ENCODE assay signal across 22 cellular contexts in genomic region chr9:81898851-81899250, GRCh38. TPM values are rescaled to one million over a fixed set of nuclear protein-coding genes. Genes with fewer than 3 reads are reported as not detected.
A peak's percentile ranks its signal among the peaks of the same experiment; 100 is the strongest.
DNase-seq lines count a peak whose midpoint lies in the region; ATAC-seq and TF ChIP-seq lines count a peak whose summit lies in the region.
"Had no signal": no experiment of that assay in that cellular context is flagged by ENCODE, and none has a peak within 500 bp of the region (broad histone marks: within the 10 kb centered on the region; RNA-seq: fewer than 3 reads in every experiment).

No MANE protein-coding gene starts in this region.

- H3K9ac ChIP-seq in adipocyte (ENCODE audit: low read length) (no peak overlapping the region), fibroblast of lung (ENCODE audit: insufficient read depth, low read length) (no peak overlapping the region)

- peaks cover 23% of the 10 kb centered on the region for H3K4me1 Mint-ChIP-seq in nephron progenitor cell
- no peaks in the 10 kb centered on the region for H3K4me1 Mint-ChIP-seq in activated CD8-positive, alpha-beta memory T cell treated with anti-CD3 and anti-CD28 coated beads, Interleukin-2, amount 10 ng/mL, durations not matched to agents 7 days and 5 days
- H3K4me1 Mint-ChIP-seq: CD8-positive, alpha-beta memory T cell had no signal

- H4K20me1 ChIP-seq in fibroblast of lung (ENCODE audit: control insufficient read depth, extremely low read depth, insufficient read depth, low read length), result no peaks in the 10 kb centered on the region

- no peaks in the 10 kb centered on the region for H3K27me3 ChIP-seq in AG04450 (ENCODE audit: control insufficient read depth, insufficient read depth, low read length)
- no peaks in the 10 kb centered on the region for H3K27me3 ChIP-seq in adipocyte (replicated peaks; ENCODE audit: control insufficient read depth, insufficient read depth, low read length)
- no peaks in the 10 kb centered on the region for H3K27me3 ChIP-seq in fibroblast of lung (ENCODE audit: control insufficient read depth, insufficient read depth, low read length)

- H3K27me3 Mint-ChIP-seq in nephron progenitor cell (ENCODE audit: low read depth, poor library complexity), result no peaks in the 10 kb centered on the region
- no peaks in the 10 kb centered on the region for H3K27me3 Mint-ChIP-seq in activated CD8-positive, alpha-beta memory T cell treated with anti-CD3 and anti-CD28 coated beads, Interleukin-2, amount 10 ng/mL, durations not matched to agents 7 days and 5 days

- DNase-seq in AG04450 (ENCODE audit: low read depth, low spot score) (no peak), adipocyte (ENCODE audit: low read depth) (peak; percentile 58), fibroblast of lung (ENCODE audit: low read depth in 2 of 2) (peak; percentile 31 to 71), nephron progenitor cell (no peak), LoVo (ENCODE audit: low spot score) (no peak), middle frontal gyrus (ENCODE audit: extremely low spot score, low spot score) (no peak)
- no peak for DNase-seq in activated CD8-positive, alpha-beta memory T cell treated with anti-CD3 and anti-CD28 coated beads, Interleukin-2, amount 10 ng/mL, durations not matched to agents 7 days and 5 days
- DNase-seq: 8988T; Calu3; CD8-positive, alpha-beta memory T cell; DMS153; Karpas-422; MM.1S; NCI-H1048; NCI-H1417 treated with DMSO at 0.1 percent for 48 hours; NCI-H187; NCI-H2107; NCI-H2227 treated with DMSO at 0.1 percent for 48 hours; NCI-H510A had no signal

- peak overlapping the region; percentile 72 for H3K27ac ChIP-seq in AG04450 (ENCODE audit: low read depth, low read length)
- no peak overlapping the region for H3K27ac ChIP-seq in fibroblast of lung (ENCODE audit: insufficient read depth, low read length)
- H3K27ac ChIP-seq: C4-2B had no signal

- H3K4me2 ChIP-seq in fibroblast of lung (ENCODE audit: extremely low read depth, insufficient read depth, low read length), result no peak overlapping the region

- H3K9me3 ChIP-seq in AG04450 (ENCODE audit: control insufficient read depth, insufficient read depth, low read length) (no peaks in the 10 kb centered on the region), adipocyte (ENCODE audit: control insufficient read depth, low read length) (no peaks in the 10 kb centered on the region), fibroblast of lung (ENCODE audit: control insufficient read depth, insufficient read depth, low read depth, low read length) (no peaks in the 10 kb centered on the region)

- no peaks in the 10 kb centered on the region for H3K36me3 Mint-ChIP-seq in nephron progenitor cell (ENCODE audit: low read depth)
- H3K36me3 Mint-ChIP-seq in activated CD8-positive, alpha-beta memory T cell treated with anti-CD3 and anti-CD28 coated beads, Interleukin-2, amount 10 ng/mL, durations not matched to agents 7 days and 5 days, result no peaks in the 10 kb centered on the region
- H3K36me3 Mint-ChIP-seq: CD8-positive, alpha-beta memory T cell had no signal

- H3K36me3 ChIP-seq in adipocyte (ENCODE audit: control insufficient read depth, insufficient read depth, low read length, severe bottlenecking), result no peaks in the 10 kb centered on the region
- no peaks in the 10 kb centered on the region for H3K36me3 ChIP-seq in fibroblast of lung (ENCODE audit: control insufficient read depth, insufficient read depth, low read length)

- POLR2A ChIA-PET in AG04450 (lab: Yijun Ruan, JAX), result interaction anchor here (0.6 kb wide), 1 partner anchor 209 kb away, joined by 4 read pairs; the partner anchor contains the start of gene TLE1

- H2AFZ ChIP-seq in fibroblast of lung (ENCODE audit: low read length), result no peak overlapping the region

- peaks cover 4% of the 10 kb centered on the region for H3K9me3 Mint-ChIP-seq in nephron progenitor cell
- H3K9me3 Mint-ChIP-seq in activated CD8-positive, alpha-beta memory T cell treated with anti-CD3 and anti-CD28 coated beads, Interleukin-2, amount 10 ng/mL, durations not matched to agents 7 days and 5 days (ENCODE audit: low read depth), result peaks cover 9% of the 10 kb centered on the region

- TF ChIP-seq CTCF in AG04450 (IDR thresholded peaks at IDR 0.05; ENCODE audit: low read depth, low read length) (no peak), fibroblast of lung (conservative IDR thresholded peaks at IDR 0.05 in 1 of 2, IDR thresholded peaks at IDR 0.05 in 1 of 2; ENCODE audit: low read depth in 1 of 2, low read length in 2 of 2) (no peak), nephron progenitor cell (IDR thresholded peaks at IDR 0.05) (no peak)

- H3K4me3 ChIP-seq in AG04450 (ENCODE audit: low read depth, low read length) (no peak overlapping the region), adipocyte (ENCODE audit: low read length) (no peak overlapping the region), fibroblast of lung (replicated peaks in 1 of 4; ENCODE audit: control extremely low read depth in 1 of 4, insufficient read depth in 1 of 4, low read depth in 3 of 4, low read length in 4 of 4) (no peak overlapping the region)

- no peaks in the 10 kb centered on the region for H3K79me2 ChIP-seq in fibroblast of lung (ENCODE audit: control insufficient read depth, insufficient read depth, low read length)

- CTCF ChIA-PET in AG04450 (lab: Charles Lee), result interaction anchor here (0.6 to 0.7 kb wide), 2 partner anchors 10 to 1018 kb away, joined by 4 read pairs; no protein-coding TSS in a partner anchor
- CTCF ChIA-PET in activated CD8-positive, alpha-beta memory T cell treated with anti-CD3 and anti-CD28 coated beads, Interleukin-2, amount 10 ng/mL, durations not matched to agents 7 days and 5 days (lab: Charles Lee), result no interaction called here

- no peak overlapping the region for H3K4me3 Mint-ChIP-seq in nephron progenitor cell
- H3K4me3 Mint-ChIP-seq in activated CD8-positive, alpha-beta memory T cell treated with anti-CD3 and anti-CD28 coated beads, Interleukin-2, amount 10 ng/mL, durations not matched to agents 7 days and 5 days, result no peak overlapping the region
- H3K4me3 Mint-ChIP-seq: CD8-positive, alpha-beta memory T cell had no signal

- peaks cover 11% of the 10 kb centered on the region for H3K4me1 ChIP-seq in adipocyte (ENCODE audit: control insufficient read depth, insufficient read depth, low read length)
- H3K4me1 ChIP-seq in fibroblast of lung (ENCODE audit: control insufficient read depth, extremely low read depth, insufficient read depth, low read length), result no peaks in the 10 kb centered on the region

- H3K27ac Mint-ChIP-seq in nephron progenitor cell, result peak overlapping the region; percentile 24
- H3K27ac Mint-ChIP-seq in activated CD8-positive, alpha-beta memory T cell treated with anti-CD3 and anti-CD28 coated beads, Interleukin-2, amount 10 ng/mL, durations not matched to agents 7 days and 5 days, result no peak overlapping the region
- H3K27ac Mint-ChIP-seq: CD8-positive, alpha-beta memory T cell had no signal

- no peak for ATAC-seq in activated CD8-positive, alpha-beta memory T cell treated with anti-CD3 and anti-CD28 coated beads, Interleukin-2, amount 10 ng/mL, durations not matched to agents 7 days and 5 days
- ATAC-seq: Panc1, SK-N-SH treated with all-trans-retinoic acid at 6 μM for 48 hours had no signal

RNA-seq across cellular contexts. Expression of gene SPATA31D4, which starts 29.4 kb away (rescaled TPM):
- polyA plus RNA-seq in AG04450 (2011; rRNA removed), result not detected in 2 replicates
- not detected in 2 replicates for polyA minus RNA-seq in AG04450 (2011; rRNA and poly(A)+ RNA removed)
- total RNA-seq in fibroblast of lung, result not detected in 2 replicates
- polyA plus RNA-seq in fibroblast of lung, result not detected in 2 replicates
- polyA plus RNA-seq in fibroblast of lung (2012), result not detected in 2 replicates
- polyA minus RNA-seq in fibroblast of lung (ENCODE audit: low replicate concordance), result not detected in 2 replicates
- total RNA-seq in activated CD8-positive, alpha-beta memory T cell treated with anti-CD3 and anti-CD28 coated beads, Interleukin-2, amount 10 ng/mL, durations not matched to agents 7 days and 5 days, result not detected
- total RNA-seq: Calu3; CD8-positive, alpha-beta memory T cell had no signal
- polyA plus RNA-seq: CD8-positive, alpha-beta memory T cell had no signal

RNA-seq across cellular contexts. Expression of gene SPATA31D3, which starts 44.4 kb away (rescaled TPM):
- polyA plus RNA-seq in AG04450 (2011; rRNA removed) (not detected in 2 replicates), fibroblast of lung (not detected in 2 replicates)
- polyA minus RNA-seq in AG04450 (2011; rRNA and poly(A)+ RNA removed), result not detected in 2 replicates
- not detected in 2 replicates for total RNA-seq in fibroblast of lung
- polyA plus RNA-seq in fibroblast of lung (2012), result not detected in 2 replicates
- not detected in 2 replicates for polyA minus RNA-seq in fibroblast of lung (ENCODE audit: low replicate concordance)
- not detected for total RNA-seq in activated CD8-positive, alpha-beta memory T cell treated with anti-CD3 and anti-CD28 coated beads, Interleukin-2, amount 10 ng/mL, durations not matched to agents 7 days and 5 days
- total RNA-seq: Calu3; CD8-positive, alpha-beta memory T cell had no signal
- polyA plus RNA-seq: CD8-positive, alpha-beta memory T cell had no signal

Comparison
In these comparisons a context has a peak if more than half of its experiments do, and no peak if none do; other contexts are left out.
1. DNase-seq: peak in adipocyte (single experiment) and fibroblast of lung (2 of 2); none in AG04450 (single experiment), nephron progenitor cell (single experiment), LoVo (single experiment), activated CD8-positive, alpha-beta memory T cell treated with anti-CD3 and anti-CD28 coated beads, Interleukin-2, amount 10 ng/mL, durations not matched to agents 7 days and 5 days (single experiment) and middle frontal gyrus (single experiment).